ENCODE assay signal across 8 cellular contexts in the genomic region with DNA sequence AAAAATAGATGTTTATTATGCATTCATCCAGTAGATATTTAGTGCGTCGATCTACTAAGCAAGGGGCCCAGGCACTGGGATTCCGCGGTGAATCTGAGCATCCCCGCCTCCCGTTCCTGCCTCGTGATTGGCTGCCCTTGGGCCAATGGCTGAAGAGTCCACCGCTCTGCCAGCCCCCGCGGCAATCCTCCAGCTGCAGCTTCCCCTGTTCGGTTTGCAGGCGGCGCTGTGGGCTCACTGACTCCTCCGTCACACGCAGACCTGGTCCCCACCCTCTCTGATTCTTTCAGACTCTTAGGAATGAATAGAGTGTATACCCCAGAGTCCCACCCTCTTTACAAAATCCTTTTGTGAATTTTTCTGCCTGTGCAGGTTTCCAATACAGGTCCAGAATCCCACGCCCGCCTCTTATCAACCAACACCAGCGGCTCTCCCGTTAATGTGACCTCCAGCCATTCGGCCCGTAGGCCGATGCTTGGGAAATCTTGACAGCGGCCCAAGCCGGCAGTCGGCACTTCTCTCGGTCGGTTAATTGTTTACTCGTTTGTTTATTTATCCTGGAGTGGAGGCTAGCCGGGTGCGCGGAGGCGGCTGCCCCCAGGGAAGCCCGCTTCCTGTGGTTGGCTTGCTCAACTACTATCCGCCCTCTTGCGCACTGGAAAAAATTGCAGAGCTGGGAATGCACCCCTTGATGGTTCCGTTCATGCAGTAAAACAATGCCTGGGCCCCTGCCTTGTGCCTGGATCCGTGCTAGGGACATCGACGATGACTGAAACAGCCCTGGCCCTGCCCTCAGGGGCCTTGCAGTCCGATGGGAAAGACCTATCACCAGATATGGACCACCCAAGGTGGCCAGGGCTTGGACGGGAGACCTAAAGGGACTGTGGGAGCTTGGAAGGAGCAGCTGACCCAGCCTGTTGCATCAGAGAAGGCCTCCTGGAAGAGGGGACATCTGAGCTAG.
A peak's percentile ranks its signal among the peaks of the same experiment; 100 is the strongest.
DNase-seq lines count a peak whose midpoint lies in the region; ATAC-seq and TF ChIP-seq lines count a peak whose summit lies in the region.

No MANE protein-coding gene starts in this region.

- H3K9ac ChIP-seq in KMS-11, result no peak overlapping the region

- no peaks in the 10 kb centered on the region for H3K36me3 Mint-ChIP-seq in nephron (ENCODE audit: low read depth)

- H3K4me3 Mint-ChIP-seq in nephron, result peak overlapping the region; percentile 72 to 79 (median 72)

- no peaks in the 10 kb centered on the region for H3K27me3 Mint-ChIP-seq in nephron (ENCODE audit: low read depth)

- TF ChIP-seq CTCF in KMS-11 (conservative IDR thresholded peaks at IDR 0.05; ENCODE audit: low read depth, low read length) (peak; percentile 42), fibroblast of pulmonary artery (IDR thresholded peaks at IDR 0.05; ENCODE audit: low read length, missing control alignments) (peak; percentile 79), nephron (IDR thresholded peaks at IDR 0.05; ENCODE audit: unreplicated experiment in 3 of 3) (peak; percentile 62 to 77 (median 65))

- DNase-seq in CD1c-positive myeloid dendritic cell (ENCODE audit: extremely low spot score) (peak; percentile 94), SHP77 (lab: John Stamatoyannopoulos, UW) (peak; percentile 89 to 95), fibroblast of pulmonary artery (ENCODE audit: low read depth) (peak; percentile 97)
- peak; percentile 86 for DNase-seq in activated effector memory CD4-positive, alpha-beta T cell treated with Interleukin-2 at 50 U/mL for 16 hours
- DNase-seq in stimulated activated naive CD8-positive, alpha-beta T cell treated with anti-CD3 and anti-CD28 coated beads, Interleukin-15, Interleukin-2, amounts not matched to agents 100 U/mL and 50 U/mL, for 24 hours, result peak; percentile 93

- no peaks in the 10 kb centered on the region for H3K27me3 ChIP-seq in KMS-11 (ENCODE audit: insufficient read depth, low read depth)

- H3K4me3 ChIP-seq in KMS-11 (IDR thresholded peaks at IDR 0.05; ENCODE audit: insufficient read depth, low read depth, low read length), result no peak overlapping the region
- H3K4me3 ChIP-seq in fibroblast of pulmonary artery (replicated peaks; ENCODE audit: low read depth, low read length), result peak overlapping the region; percentile 47

- H3K4me1 ChIP-seq in KMS-11 (ENCODE audit: low read depth, poor library complexity, severe bottlenecking), result peaks cover 12% of the 10 kb centered on the region

- no peak overlapping the region for H3K27ac ChIP-seq in KMS-11

- peak overlapping the region; percentile 41 to 56 (median 45) for H3K27ac Mint-ChIP-seq in nephron

- H3K36me3 ChIP-seq in KMS-11 (ENCODE audit: insufficient read depth), result no peaks in the 10 kb centered on the region

- peaks cover 10% of the 10 kb centered on the region for H3K4me1 Mint-ChIP-seq in nephron

- ATAC-seq in GM19467 (IDR thresholded peaks at IDR 0.05; ENCODE audit: unreplicated experiment), result peak; percentile 36
- peak; percentile 74 for ATAC-seq in stimulated activated naive CD8-positive, alpha-beta T cell treated with anti-CD3 and anti-CD28 coated beads, Interleukin-15, Interleukin-2, amounts not matched to agents 100 U/mL and 50 U/mL, for 24 hours

- no peaks in the 10 kb centered on the region for H4K20me1 ChIP-seq in KMS-11 (ENCODE audit: insufficient read depth)

- H3K4me2 ChIP-seq in KMS-11, result no peak overlapping the region

- H3K79me2 ChIP-seq in KMS-11 (ENCODE audit: insufficient read depth, low read depth), result 0 out of 2 replicates have a peak, but pooled peaks cover under 1% of the 10 kb centered on the region

- no peak overlapping the region for H2AFZ ChIP-seq in KMS-11 (ENCODE audit: low read depth)

- H3K9me3 Mint-ChIP-seq in nephron, result no peaks in the 10 kb centered on the region
